ENCODE assay signal across 24 cellular contexts in genomic region chr6:2165216-2165725, GRCh38.
"Had no signal": no experiment of that assay in that cellular context is flagged by ENCODE, and none has a peak within 500 bp of the region (broad histone marks: within the 10 kb centered on the region; RNA-seq: fewer than 3 reads in every experiment).

No MANE protein-coding gene starts in this region.

- H3K36me3 ChIP-seq: adrenal gland, ascending aorta, brain microvascular endothelial cell, neural progenitor cell, spleen, thoracic aorta, vagina had no signal

- H3K27me3 Mint-ChIP-seq: activated naive CD8-positive, alpha-beta T cell; activated T-cell treated with anti-CD3 and anti-CD28 coated beads, Interleukin-2, amount 50 U/mL, for 24 hours; activated T-helper 17 cell treated with anti-CD3 and anti-CD28 coated beads, Interleukin-2, amount 50 U/mL, for 72 hours; naive thymus-derived CD8-positive, alpha-beta T cell; progenitor cell of endocrine pancreas; type B pancreatic cell had no signal

- ATAC-seq: activated T-helper 17 cell treated with anti-CD3 and anti-CD28 coated beads, Interleukin-2, amount 50 U/mL, for 72 hours; naive thymus-derived CD8-positive, alpha-beta T cell had no signal

- H3K27me3 ChIP-seq: adrenal gland, ascending aorta, brain microvascular endothelial cell, neural progenitor cell, spleen, vagina had no signal

- H3K4me1 Mint-ChIP-seq: neural progenitor cell had no signal

- H3K4me3 ChIP-seq: adrenal gland, ascending aorta, coronary artery, neural progenitor cell, spleen, thoracic aorta, vagina had no signal

- H3K9me3 Mint-ChIP-seq: activated T-cell treated with anti-CD3 and anti-CD28 coated beads, Interleukin-2, amount 50 U/mL, for 24 hours; activated T-helper 17 cell treated with anti-CD3 and anti-CD28 coated beads, Interleukin-2, amount 50 U/mL, for 72 hours; immature natural killer cell; neural progenitor cell; type B pancreatic cell had no signal

- H3K4me1 ChIP-seq: adrenal gland, neural progenitor cell had no signal

- DNase-seq: activated CD4-positive, alpha-beta T cell treated with anti-CD3 and anti-CD28 coated beads for 1 hour; activated CD8-positive, alpha-beta memory T cell treated with anti-CD3 and anti-CD28 coated beads for 24 hours; activated CD8-positive, alpha-beta memory T cell treated with anti-CD3 and anti-CD28 coated beads, Interleukin-2, amount 50 U/mL, for 4 hours; activated T-cell treated with anti-CD3 and anti-CD28 coated beads, Interleukin-2, amount 50 U/mL, for 24 hours; adrenal gland; brain microvascular endothelial cell; central memory CD4-positive, alpha-beta T cell; immature natural killer cell; naive thymus-derived CD8-positive, alpha-beta T cell; retina; spleen; stimulated activated CD4-positive, alpha-beta T cell treated with anti-CD3 and anti-CD28 coated beads, Interleukin-4, amount 100 ng/mL, for 1 hour; stimulated activated naive CD4-positive, alpha-beta T cell; T-helper 1 cell had no signal

- H3K27ac Mint-ChIP-seq: activated naive CD8-positive, alpha-beta T cell; activated T-cell treated with anti-CD3 and anti-CD28 coated beads, Interleukin-2, amount 50 U/mL, for 24 hours; activated T-helper 17 cell treated with anti-CD3 and anti-CD28 coated beads, Interleukin-2, amount 50 U/mL, for 72 hours; immature natural killer cell; naive thymus-derived CD8-positive, alpha-beta T cell; neural progenitor cell; progenitor cell of endocrine pancreas; type B pancreatic cell had no signal

- H3K36me3 Mint-ChIP-seq: neural progenitor cell, type B pancreatic cell had no signal

- H3K9me3 ChIP-seq: adrenal gland, thoracic aorta, vagina had no signal

- H3K4me3 Mint-ChIP-seq: activated naive CD8-positive, alpha-beta T cell; activated T-cell treated with anti-CD3 and anti-CD28 coated beads, Interleukin-2, amount 50 U/mL, for 24 hours; activated T-helper 17 cell treated with anti-CD3 and anti-CD28 coated beads, Interleukin-2, amount 50 U/mL, for 72 hours; immature natural killer cell; naive thymus-derived CD8-positive, alpha-beta T cell; neural progenitor cell; type B pancreatic cell had no signal

- H3K27ac ChIP-seq: adrenal gland, brain microvascular endothelial cell, coronary artery, epithelial cell of prostate, neural progenitor cell, spleen, thoracic aorta, vagina had no signal
